Comparison of ENCODE assay signal across 9 cellular contexts in the genomic region with DNA sequence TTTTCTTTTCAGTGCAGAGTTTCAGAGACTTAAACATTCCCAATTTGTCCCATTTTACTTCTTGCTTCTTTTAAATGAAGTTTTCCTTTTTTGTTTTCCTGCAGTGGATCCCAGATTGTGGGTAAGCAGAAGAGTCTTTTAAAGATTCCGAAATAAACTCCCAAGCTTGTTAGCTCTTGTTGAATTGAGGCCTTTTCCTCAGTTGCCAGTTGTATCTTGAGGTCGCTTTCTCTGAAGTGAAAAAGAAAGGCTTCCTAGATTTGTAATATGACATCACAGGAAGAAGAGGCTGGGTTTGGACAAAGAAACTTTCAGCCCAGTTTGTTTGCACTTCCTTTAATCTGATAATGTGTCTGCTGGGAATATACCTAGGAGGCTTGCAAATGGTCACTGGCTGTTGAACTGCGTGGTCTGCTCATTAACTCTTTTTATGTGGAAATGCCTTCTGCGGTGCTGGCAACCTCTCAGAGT. TPM values are rescaled to one million over a fixed set of nuclear protein-coding genes. Genes with fewer than 3 reads are reported as not detected.
A peak's percentile ranks its signal among the peaks of the same experiment; 100 is the strongest.
DNase-seq lines count a peak whose midpoint lies in the region; ATAC-seq and TF ChIP-seq lines count a peak whose summit lies in the region.
"Had no signal": no experiment of that assay in that cellular context is flagged by ENCODE, and none has a peak within 500 bp of the region (broad histone marks: within the 10 kb centered on the region; RNA-seq: fewer than 3 reads in every experiment).

Gene LPAR6 (minus strand): TSS at position 233 of the 471 bp plus-strand sequence. CDS start 690 bp downstream, outside the sequence.

- no peaks in the 10 kb centered on the region for H3K9me3 Mint-ChIP-seq in activated B cell treated with CpG ODN at 0.5 μM for 24 hours

- H3K27me3 ChIP-seq in neuron (ENCODE audit: insufficient read depth, low read length): no peaks in the 10 kb centered on the region

- DNase-seq in NCI-H82 (lab: John Stamatoyannopoulos, UW) (peak; percentile 32), NCI-H82 treated with DMSO at 0.1 percent for 48 hours (lab: John Stamatoyannopoulos, UW; ENCODE audit: unreplicated experiment) (no peak), activated B cell treated with CpG ODN at 0.5 μM for 24 hours (no peak), globus pallidus (ENCODE audit: low spot score) (peak; percentile 62), nucleus accumbens (lab: John Stamatoyannopoulos, UW) (no peak), SK-N-DZ (ENCODE audit: low spot score) (no peak)

- H3K27ac Mint-ChIP-seq in activated B cell treated with CpG ODN at 0.5 μM for 24 hours: no peak within 1 kb of the TSS

- ATAC-seq in activated B cell treated with CpG ODN at 0.5 μM for 24 hours (ENCODE audit: low read depth) (no peak), GM18517 (IDR thresholded peaks at IDR 0.05; ENCODE audit: unreplicated experiment) (no peak)

- POLR2A ChIA-PET in activated B cell treated with CpG ODN at 0.5 μM for 24 hours (lab: Charles Lee): no interaction called here

- H2AFZ ChIP-seq in neuron (ENCODE audit: low read depth, low read length): peak within 1 kb of the TSS; percentile 48

- TF ChIP-seq CTCF in activated B cell treated with CpG ODN at 0.5 μM for 24 hours (IDR thresholded peaks at IDR 0.05): no peak

- H3K4me3 ChIP-seq in neuron (ENCODE audit: low read length): peak within 1 kb of the TSS; percentile 87

- peaks cover 3% of the 10 kb centered on the region for H3K36me3 ChIP-seq in neuron (ENCODE audit: insufficient read depth, low read length)

- peaks cover 58% of the 10 kb centered on the region for H3K36me3 Mint-ChIP-seq in activated B cell treated with CpG ODN at 0.5 μM for 24 hours (ENCODE audit: low read depth)

- peak within 1 kb of the TSS; percentile 39 for H3K4me3 Mint-ChIP-seq in activated B cell treated with CpG ODN at 0.5 μM for 24 hours

- intact Hi-C loops in activated B cell treated with CpG ODN at 0.5 μM for 24 hours (cut with micrococcal nuclease): no loop called here

- H3K4me1 Mint-ChIP-seq in activated B cell treated with CpG ODN at 0.5 μM for 24 hours: peaks cover 16% of the 10 kb centered on the region

- H3K9me3 ChIP-seq in neuron (ENCODE audit: low read length): peaks cover 3% of the 10 kb centered on the region
- H3K9me3 ChIP-seq: Caco-2 had no signal

- H3K4me1 ChIP-seq in neuron (ENCODE audit: insufficient read depth, low read length): peaks cover 16% of the 10 kb centered on the region

- CTCF ChIA-PET in activated B cell treated with CpG ODN at 0.5 μM for 24 hours (lab: Charles Lee): no interaction called here

- H3K27me3 Mint-ChIP-seq in activated B cell treated with CpG ODN at 0.5 μM for 24 hours: no peaks in the 10 kb centered on the region

RNA-seq across cellular contexts. Expression of gene LPAR6, which starts in this region (rescaled TPM):
- total RNA-seq in activated B cell treated with CpG ODN at 0.5 μM for 24 hours: 0.15 TPM in 1 of 2 replicates, not detected in the other
- polyA plus RNA-seq in SK-N-DZ (2014; cell fraction: cytosol; rRNA removed): not detected in 2 replicates
- not detected in 2 replicates for polyA plus RNA-seq in SK-N-DZ (2014; cell fraction: nucleus; rRNA removed)
- total RNA-seq: Caco-2 had no signal

Comparison
In these comparisons a context has a peak if more than half of its experiments do, and no peak if none do; other contexts are left out.
1. DNase-seq: peak in NCI-H82 (single experiment) and globus pallidus (single experiment); none in NCI-H82 treated with DMSO at 0.1 percent for 48 hours (single experiment), activated B cell treated with CpG ODN at 0.5 μM for 24 hours (single experiment), nucleus accumbens (0 of 56) and SK-N-DZ (single experiment).